ENCODE assay signal across 36 cellular contexts in genomic region chr11:69526453-69526810, GRCh38. TPM values are rescaled to one million over a fixed set of nuclear protein-coding genes. Genes with fewer than 3 reads are reported as not detected.
"Had no signal": no experiment of that assay in that cellular context is flagged by ENCODE, and none has a peak within 500 bp of the region (broad histone marks: within the 10 kb centered on the region; RNA-seq: fewer than 3 reads in every experiment).

No MANE protein-coding gene starts in this region.

- H3K4me3 Mint-ChIP-seq: central memory CD8-positive, alpha-beta T cell; dendritic cell treated with granulocyte-macrophage colony-stimulating factor and Interleukin-4, amounts not matched to agents 40 ng/mL and 50 ng/mL, for 4 days; immature natural killer cell; naive thymus-derived CD8-positive, alpha-beta T cell; nephron progenitor cell; stimulated activated effector memory CD8-positive, alpha-beta T cell treated with anti-CD3 and anti-CD28 coated beads, Interleukin-12 subunit alpha, Interleukin-12 subunit beta, amount 100 ng/mL, for 72 hours; type B pancreatic cell had no signal

- H3K27ac Mint-ChIP-seq: dendritic cell treated with granulocyte-macrophage colony-stimulating factor and Interleukin-4, amounts not matched to agents 40 ng/mL and 50 ng/mL, for 4 days; immature natural killer cell; nephron progenitor cell; stimulated activated effector memory CD8-positive, alpha-beta T cell treated with anti-CD3 and anti-CD28 coated beads, Interleukin-12 subunit alpha, Interleukin-12 subunit beta, amount 100 ng/mL, for 72 hours; type B pancreatic cell had no signal

- H3K4me1 ChIP-seq: colonic mucosa, esophagus muscularis mucosa, foreskin keratinocyte, gastroesophageal sphincter, left lung, right atrium auricular region, testis, tibial artery had no signal

- H3K4me2 ChIP-seq: smooth muscle cell had no signal

- H3K27me3 ChIP-seq: colonic mucosa, left lung, ovary, right atrium auricular region, testis had no signal

- H3K4me3 ChIP-seq: colonic mucosa, esophagus muscularis mucosa, gastroesophageal sphincter, heart right ventricle, left lung, ovary, right atrium auricular region, smooth muscle cell, testis, tibial artery had no signal

- H3K9me3 ChIP-seq: colonic mucosa, esophagus muscularis mucosa, gastroesophageal sphincter, heart right ventricle, left lung, ovary, right atrium auricular region, testis, tibial artery had no signal

- H3K27ac ChIP-seq: colonic mucosa, esophagus muscularis mucosa, foreskin keratinocyte, gastroesophageal sphincter, heart right ventricle, left lung, ovary, right atrium auricular region, testis, tibial artery had no signal

- H3K9me3 Mint-ChIP-seq: central memory CD8-positive, alpha-beta T cell; dendritic cell treated with granulocyte-macrophage colony-stimulating factor and Interleukin-4, amounts not matched to agents 40 ng/mL and 50 ng/mL, for 4 days; naive thymus-derived CD8-positive, alpha-beta T cell; nephron progenitor cell; stimulated activated effector memory CD8-positive, alpha-beta T cell treated with anti-CD3 and anti-CD28 coated beads, Interleukin-12 subunit alpha, Interleukin-12 subunit beta, amount 100 ng/mL, for 72 hours; type B pancreatic cell had no signal

- H3K4me1 Mint-ChIP-seq: immature natural killer cell had no signal

- H3K36me3 ChIP-seq: colonic mucosa, esophagus muscularis mucosa, gastroesophageal sphincter, heart right ventricle, left lung, ovary, right atrium auricular region, tibial artery had no signal

- H3K36me3 Mint-ChIP-seq: immature natural killer cell; stimulated activated effector memory CD8-positive, alpha-beta T cell treated with anti-CD3 and anti-CD28 coated beads, Interleukin-12 subunit alpha, Interleukin-12 subunit beta, amount 100 ng/mL, for 72 hours; type B pancreatic cell had no signal

- FAIRE-seq: endothelial cell of umbilical vein, keratinocyte had no signal

- ATAC-seq: foreskin keratinocyte; gastroesophageal sphincter; heart right ventricle; left lung; naive thymus-derived CD8-positive, alpha-beta T cell; stimulated activated naive CD8-positive, alpha-beta T cell treated with anti-CD3 and anti-CD28 coated beads, Interleukin-15, Interleukin-2, amounts not matched to agents 100 U/mL and 50 U/mL, for 24 hours had no signal

- DNase-seq: colonic mucosa; effector CD8-positive, alpha-beta T cell; foreskin keratinocyte; glutamatergic neuron; heart right ventricle; hypothalamus; immature natural killer cell; left lung; mammary epithelial cell; mesendoderm; naive thymus-derived CD8-positive, alpha-beta T cell; nephron progenitor cell; occipital lobe; stimulated activated CD4-positive, alpha-beta T cell treated with anti-CD3 and anti-CD28 coated beads, Interleukin-2, amount 100 ng/mL, for 24 hours; stimulated activated CD4-positive, alpha-beta T cell treated with anti-CD3 and anti-CD28 coated beads, Interleukin-4, amount 100 ng/mL, for 24 hours; stimulated activated naive CD8-positive, alpha-beta T cell treated with anti-CD3 and anti-CD28 coated beads, Interleukin-15, Interleukin-2, amounts not matched to agents 100 U/mL and 50 U/mL, for 24 hours; substantia nigra; testis; tibial artery had no signal

RNA-seq across cellular contexts. Expression of gene LINC01488, which starts 45.0 kb away (rescaled TPM):
- total RNA-seq: chondrocyte; colonic mucosa; endothelial cell of umbilical vein; epithelial cell of proximal tubule; esophagus muscularis mucosa; fibroblast of lung; foreskin keratinocyte; gastroesophageal sphincter; left lung; lower leg skin; mammary epithelial cell; myocyte; naive thymus-derived CD8-positive, alpha-beta T cell; occipital lobe; ovary; right atrium auricular region; smooth muscle cell; testis; urinary bladder had no signal
- polyA plus RNA-seq: endothelial cell of umbilical vein; fibroblast of lung; foreskin keratinocyte; immature natural killer cell; keratinocyte; mammary epithelial cell; naive thymus-derived CD8-positive, alpha-beta T cell; ovary; smooth muscle cell had no signal
